8 cellular contexts compared by ENCODE assay signal in genomic region chr10:31602541-31603244, GRCh38.
A peak's percentile ranks its signal among the peaks of the same experiment; 100 is the strongest.
DNase-seq lines count a peak whose midpoint lies in the region; ATAC-seq, FAIRE-seq and TF ChIP-seq lines count a peak whose summit lies in the region.

No MANE protein-coding gene starts in this region.

- intact Hi-C loops in mucosa of descending colon (cut with DNase I, micrococcal nuclease) (no loop called here), upper lobe of right lung (cut with DNase I) (no loop called here)

- peak overlapping the region; percentile 81 for H3K9ac ChIP-seq in SK-N-SH

- no peak for TF ChIP-seq RAD21 in SK-N-SH (IDR thresholded peaks at IDR 0.05; ENCODE audit: low read length)

- no peaks in the 10 kb centered on the region for H3K9me2 ChIP-seq in SK-N-SH

- H3K27me3 ChIP-seq in SK-N-SH (ENCODE audit: insufficient read depth) (no peaks in the 10 kb centered on the region), upper lobe of right lung (no peaks in the 10 kb centered on the region)

- H3K4me3 ChIP-seq in AG09309 (ENCODE audit: control insufficient read depth, low read depth, low read length) (peak overlapping the region; percentile 68), SK-N-SH (ENCODE audit: low read depth in 2 of 2, low read length in 1 of 2) (peak overlapping the region; percentile 72), mucosa of descending colon (peak overlapping the region; percentile 17), upper lobe of right lung (peak overlapping the region; percentile 72)

- ATAC-seq in esophagus mucosa (peak; percentile 44), mucosa of descending colon (peak; percentile 35), upper lobe of right lung (no peak)

- peak; percentile 70 for FAIRE-seq in GM12892 (lab: Jason Lieb, UNC)

- H3F3A ChIP-seq in SK-N-SH (replicated peaks; ENCODE audit: insufficient read depth), result no peaks in the 10 kb centered on the region

- CTCF ChIA-PET in SK-N-SH (lab: Yijun Ruan, JAX), result interaction anchor here (0.9 to 3.2 kb wide), 3 partner anchors 10 to 38 kb away, joined by 3 to 15 read pairs (median 3); no protein-coding TSS in a partner anchor

- no peak for TF ChIP-seq POLR2A in GM12892 (IDR thresholded peaks at IDR 0.05; ENCODE audit: low read depth, low read length)

- H3K79me2 ChIP-seq in SK-N-SH (ENCODE audit: insufficient read depth), result no peaks in the 10 kb centered on the region

- no peaks in the 10 kb centered on the region for H4K20me1 ChIP-seq in SK-N-SH (ENCODE audit: insufficient read depth)

- POLR2A ChIA-PET in SK-N-SH (lab: Yijun Ruan, JAX), result interaction anchor here (0.5 to 0.9 kb wide), 2 partner anchors 19 to 260 kb away, joined by 5 read pairs; no protein-coding TSS in a partner anchor

- H3K9me3 ChIP-seq in SK-N-SH (no peaks in the 10 kb centered on the region), mucosa of descending colon (no peaks in the 10 kb centered on the region), upper lobe of right lung (no peaks in the 10 kb centered on the region)

- no peak for TF ChIP-seq EP300 in SK-N-SH (IDR thresholded peaks at IDR 0.05; ENCODE audit: borderline replicate concordance in 1 of 2, low read depth in 1 of 2, low read length in 1 of 2)

- H3K4me2 ChIP-seq in SK-N-SH, result peak overlapping the region; percentile 90

- DNase-seq in AG09309 (ENCODE audit: low read depth) (peak; percentile 64), GM12892 (ENCODE audit: insufficient read length) (no peak), SK-N-SH (peak; percentile 70), mucosa of descending colon (peak; percentile 63 to 79 (median 70)), upper lobe of right lung (peak; percentile 73), LoVo (ENCODE audit: low spot score) (no peak)
- no peak for DNase-seq in effector CD8-positive, alpha-beta T cell (lab: John Stamatoyannopoulos, UW)

- WGBS in SK-N-SH (ENCODE audit: low lambda C conversion rate), result 10% methylated on average over 20 of the region's 23 CpGs

- H3K36me3 ChIP-seq in SK-N-SH (replicated peaks in 1 of 2; ENCODE audit: control insufficient read depth in 1 of 2, insufficient read depth in 2 of 2, low read length in 1 of 2) (no peaks in the 10 kb centered on the region), mucosa of descending colon (ENCODE audit: low read depth) (no peaks in the 10 kb centered on the region), upper lobe of right lung (no peaks in the 10 kb centered on the region)

- peak overlapping the region; percentile 56 to 75 for H3K27ac ChIP-seq in SK-N-SH (ENCODE audit: low read depth in 2 of 2, low read length in 1 of 2)
- H3K27ac ChIP-seq in upper lobe of right lung, result peak overlapping the region; percentile 81

- H2AFZ ChIP-seq in SK-N-SH (ENCODE audit: low read depth), result peak overlapping the region; percentile 95

- H3K4me1 ChIP-seq in SK-N-SH (ENCODE audit: control insufficient read depth in 1 of 2, insufficient read depth in 2 of 2, low read depth in 1 of 2, low read length in 1 of 2) (peaks cover 4 to 13% of the 10 kb centered on the region in 2 experiments; a peak in 2 of 4 replicates), mucosa of descending colon (ENCODE audit: low read depth) (peaks cover 7% of the 10 kb centered on the region), upper lobe of right lung (peaks cover 10% of the 10 kb centered on the region)

- TF ChIP-seq CTCF in AG09309 (IDR thresholded peaks at IDR 0.05; ENCODE audit: control insufficient read depth, insufficient read depth, low read depth, low read length, missing control alignments), result no peak
- TF ChIP-seq CTCF in SK-N-SH (IDR thresholded peaks at IDR 0.05), result no peak
- no peak for TF ChIP-seq CTCF in mucosa of descending colon (IDR thresholded peaks at IDR 0.05)
- TF ChIP-seq CTCF in upper lobe of right lung (IDR thresholded peaks at IDR 0.05), result no peak

TF ChIP-seq in SK-N-SH, 30 proteins besides CTCF, POLR2A, EP300 and RAD21:
- TF ChIP-seq TEAD4 (IDR thresholded peaks at IDR 0.05; ENCODE audit: borderline replicate concordance, insufficient read depth) (no peak), NRF1 (IDR thresholded peaks at IDR 0.05; ENCODE audit: low read depth, low read length) (no peak), ZBTB33 (IDR thresholded peaks at IDR 0.05; ENCODE audit: borderline replicate concordance, low read depth) (no peak), PBX3 (IDR thresholded peaks at IDR 0.05) (no peak), RFX5 (IDR thresholded peaks at IDR 0.05; ENCODE audit: low read length) (no peak), IRF3 (IDR thresholded peaks at IDR 0.05; ENCODE audit: low read depth, low read length) (no peak), GATA2 (CRISPR knock-in tag; IDR thresholded peaks at IDR 0.05) (no peak), MAX (IDR thresholded peaks at IDR 0.05; ENCODE audit: low read depth) (peak; percentile 68; the same call in 1 of the 2 replicates), SMC3 (IDR thresholded peaks at IDR 0.05; ENCODE audit: low read depth, low read length) (no peak), FOSL2 (IDR thresholded peaks at IDR 0.05; ENCODE audit: borderline replicate concordance, low read depth) (no peak), FOXJ3 (CRISPR knock-in tag; IDR thresholded peaks at IDR 0.05) (no peak), RXRA (IDR thresholded peaks at IDR 0.05; ENCODE audit: borderline replicate concordance, low read depth) (no peak), FOXM1 (IDR thresholded peaks at IDR 0.05; ENCODE audit: low read depth) (no peak), JUND (IDR thresholded peaks at IDR 0.05) (no peak), ELF1 (IDR thresholded peaks at IDR 0.05) (no peak), TAF1 (IDR thresholded peaks at IDR 0.05; ENCODE audit: borderline replicate concordance, low read depth, low read length) (no peak), USF1 (IDR thresholded peaks at IDR 0.05; ENCODE audit: borderline replicate concordance, low read depth) (peak; percentile 79; the same call in 1 of the 2 replicates), YY1 (IDR thresholded peaks at IDR 0.05; ENCODE audit: low read depth) (no peak), SIN3A (IDR thresholded peaks at IDR 0.05; ENCODE audit: borderline replicate concordance, low read depth, low read length) (no peak), MXI1 (IDR thresholded peaks at IDR 0.05; ENCODE audit: low read depth, low read length) (peak; percentile 68; the same call in 1 of the 2 replicates), USF2 (IDR thresholded peaks at IDR 0.05; ENCODE audit: borderline replicate concordance, low read depth, low read length) (0 out of 2 replicates have a peak, but pooled peaks have one; percentile 13)

Comparison
In these comparisons a context has a peak if more than half of its experiments do, and no peak if none do; other contexts are left out.
1. DNase-seq: peak in AG09309 (single experiment), SK-N-SH (single experiment), mucosa of descending colon (3 of 3) and upper lobe of right lung (single experiment); none in GM12892 (single experiment), LoVo (single experiment) and effector CD8-positive, alpha-beta T cell (single experiment).
2. H3K4me3 ChIP-seq: peak in every context shown above with its lines; median percentile 72 in SK-N-SH; 72 in upper lobe of right lung; 68 in AG09309; 17 in mucosa of descending colon.